ENCODE assay signal across 14 cellular contexts in genomic region chr11:57512646-57513445, GRCh38. TPM values are rescaled to one million over a fixed set of nuclear protein-coding genes. Genes with fewer than 3 reads are reported as not detected.
A peak's percentile ranks its signal among the peaks of the same experiment; 100 is the strongest.
DNase-seq lines count a peak whose midpoint lies in the region; ATAC-seq and TF ChIP-seq lines count a peak whose summit lies in the region.
"Had no signal": no experiment of that assay in that cellular context is flagged by ENCODE, and none has a peak within 500 bp of the region (broad histone marks: within the 10 kb centered on the region; RNA-seq: fewer than 3 reads in every experiment).

No MANE protein-coding gene starts in this region.

- H3K4me3 ChIP-seq in SK-N-MC: peak overlapping the region; percentile 92
- no peak overlapping the region for H3K4me3 ChIP-seq in vagina

- TF ChIP-seq POLR2A in erythroblast (IDR thresholded peaks at IDR 0.05; ENCODE audit: low read length): peak; percentile 72
- TF ChIP-seq POLR2A in vagina (IDR thresholded peaks at IDR 0.05): no peak

- H3K9me3 Mint-ChIP-seq in activated naive CD4-positive, alpha-beta T cell treated with anti-CD3 and anti-CD28 coated beads for 36 hours: no peaks in the 10 kb centered on the region

- peaks cover 24% of the 10 kb centered on the region for H3K4me1 ChIP-seq in vagina

- TF ChIP-seq CTCF in vagina (IDR thresholded peaks at IDR 0.05): no peak

- no peaks in the 10 kb centered on the region for H3K27me3 ChIP-seq in vagina
- H3K27me3 ChIP-seq: right atrium auricular region, testis had no signal

- CTCF ChIA-PET in activated naive CD4-positive, alpha-beta T cell treated with anti-CD3 and anti-CD28 coated beads for 36 hours (lab: Charles Lee): interaction anchor here (0.9 to 7.4 kb wide), 9 partner anchors 9 to 165 kb away, joined by 3 to 144 read pairs (median 3); partner anchors contain the start of genes TIMM10 and UBE2L6

- ATAC-seq in GM21619 (IDR thresholded peaks at IDR 0.05; ENCODE audit: unreplicated experiment) (no peak), HG03175 (IDR thresholded peaks at IDR 0.05; ENCODE audit: unreplicated experiment) (no peak)

- H3K36me3 ChIP-seq in SK-N-MC (ENCODE audit: insufficient read depth, low read length) (no peaks in the 10 kb centered on the region), vagina (no peaks in the 10 kb centered on the region)
- H3K36me3 ChIP-seq: esophagus squamous epithelium, right atrium auricular region had no signal

- peak overlapping the region; percentile 71 for H3K27ac ChIP-seq in SK-N-MC
- H3K27ac ChIP-seq in vagina: peak overlapping the region; percentile 57
- H3K27ac ChIP-seq: testis had no signal

- no peaks in the 10 kb centered on the region for H3K27me3 Mint-ChIP-seq in activated naive CD4-positive, alpha-beta T cell treated with anti-CD3 and anti-CD28 coated beads for 36 hours (ENCODE audit: low read depth)

- no peak overlapping the region for H3K9ac ChIP-seq in SK-N-MC (ENCODE audit: insufficient read length)

- H3K4me1 Mint-ChIP-seq in activated naive CD4-positive, alpha-beta T cell treated with anti-CD3 and anti-CD28 coated beads for 36 hours (ENCODE audit: low read depth): peaks cover 32% of the 10 kb centered on the region

- H3K9me3 ChIP-seq in SK-N-MC (ENCODE audit: low read depth, low read length) (no peaks in the 10 kb centered on the region), vagina (no peaks in the 10 kb centered on the region)
- H3K9me3 ChIP-seq: esophagus squamous epithelium, right atrium auricular region, testis had no signal

- no peak overlapping the region for H3K27ac Mint-ChIP-seq in activated naive CD4-positive, alpha-beta T cell treated with anti-CD3 and anti-CD28 coated beads for 36 hours

- DNase-seq in activated naive CD4-positive, alpha-beta T cell treated with anti-CD3 and anti-CD28 coated beads for 36 hours: no peak
- no peak for DNase-seq in activated naive CD4-positive, alpha-beta T cell (lab: John Stamatoyannopoulos, UW)
- DNase-seq in SK-N-MC (ENCODE audit: low read depth, low spot score) (no peak), erythroblast (lab: John Stamatoyannopoulos, UW) (peak; percentile 92 to 96), vagina (ENCODE audit: extremely low spot score in 2 of 2) (no peak)
- DNase-seq in activated effector memory CD4-positive, alpha-beta T cell treated with anti-CD3 and anti-CD28 coated beads, Interleukin-2, amount 50 U/mL, for 16 hours: no peak
- DNase-seq: esophagus squamous epithelium, NCI-H2081 treated with DMSO at 0.1 percent for 48 hours, T-helper 9 cell, testis had no signal

- H3K4me3 Mint-ChIP-seq in activated naive CD4-positive, alpha-beta T cell treated with anti-CD3 and anti-CD28 coated beads for 36 hours: peak overlapping the region; percentile 98

- intact Hi-C loops in activated naive CD4-positive, alpha-beta T cell treated with anti-CD3 and anti-CD28 coated beads for 36 hours (cut with micrococcal nuclease): no loop called here
- intact Hi-C loops in vagina (cut with DNase I): no loop called here

- H3K36me3 Mint-ChIP-seq in activated naive CD4-positive, alpha-beta T cell treated with anti-CD3 and anti-CD28 coated beads for 36 hours (ENCODE audit: low read depth): peaks cover 5% of the 10 kb centered on the region

RNA-seq across cellular contexts. Expression of gene SLC43A1, which starts 2.7 kb away (rescaled TPM):
- 10 to 100 TPM; 26.5 to 29.7 TPM for total RNA-seq in activated naive CD4-positive, alpha-beta T cell treated with anti-CD3 and anti-CD28 coated beads for 36 hours
- total RNA-seq in vagina: 22.6 TPM

RNA-seq across cellular contexts. Expression of gene TIMM10, which starts 17.7 kb away (rescaled TPM):
- total RNA-seq in activated naive CD4-positive, alpha-beta T cell treated with anti-CD3 and anti-CD28 coated beads for 36 hours: 100 to 1,000 TPM; 131 to 136 TPM
- 45.2 TPM for total RNA-seq in vagina

RNA-seq across cellular contexts. Expression of gene SMTNL1, which starts 24.5 kb away (rescaled TPM):
- not detected for total RNA-seq in activated naive CD4-positive, alpha-beta T cell treated with anti-CD3 and anti-CD28 coated beads for 36 hours
- total RNA-seq in vagina: not detected
- total RNA-seq: cardiac septum, esophagus squamous epithelium, right atrium auricular region had no signal

RNA-seq across cellular contexts. Expression of gene RTN4RL2, which starts 52.5 kb away (rescaled TPM):
- under 1 TPM; 0.74 to 0.99 TPM for total RNA-seq in activated naive CD4-positive, alpha-beta T cell treated with anti-CD3 and anti-CD28 coated beads for 36 hours
- total RNA-seq in vagina: 2.0 TPM

RNA-seq across cellular contexts. Expression of gene UBE2L6, which starts 54.6 kb away (rescaled TPM):
- total RNA-seq in activated naive CD4-positive, alpha-beta T cell treated with anti-CD3 and anti-CD28 coated beads for 36 hours: 100 to 1,000 TPM; 187 to 194 TPM
- 48.1 TPM for total RNA-seq in vagina

Comparison
In these comparisons a context has a peak if more than half of its experiments do, and no peak if none do; other contexts are left out.
1. DNase-seq: peak in erythroblast (2 of 2); none in activated naive CD4-positive, alpha-beta T cell treated with anti-CD3 and anti-CD28 coated beads for 36 hours (single experiment), activated naive CD4-positive, alpha-beta T cell (0 of 4), SK-N-MC (single experiment), vagina (0 of 2) and activated effector memory CD4-positive, alpha-beta T cell treated with anti-CD3 and anti-CD28 coated beads, Interleukin-2, amount 50 U/mL, for 16 hours (single experiment).